ENCODE assay signal across 1 cellular context in the genomic region with DNA sequence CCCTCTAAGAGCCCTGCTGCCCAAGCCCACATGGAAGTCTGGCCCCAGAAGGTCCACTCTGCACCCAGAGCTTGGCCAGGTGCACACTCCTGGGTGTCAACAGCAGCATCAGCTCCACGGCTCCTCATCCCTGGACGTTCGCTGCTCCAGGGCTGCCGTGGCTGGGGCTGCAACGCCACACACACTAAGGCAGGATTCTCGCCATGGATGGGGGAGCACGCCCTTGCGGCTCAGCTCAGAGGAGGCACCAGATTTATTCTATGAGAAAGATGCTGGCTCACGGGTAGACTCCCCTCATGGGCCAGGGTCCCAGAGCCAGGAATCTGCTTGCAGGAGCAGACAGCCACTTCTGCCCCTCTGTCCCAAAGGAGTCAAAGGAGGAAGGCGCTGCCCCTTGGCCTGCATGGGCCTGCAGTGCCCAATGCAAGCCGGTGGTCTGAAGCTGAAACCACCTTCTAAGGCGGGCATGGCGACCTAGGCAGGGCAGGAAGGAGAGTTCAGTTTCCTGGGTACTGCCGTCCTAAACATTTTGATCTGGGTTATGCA.
TF ChIP-seq lines count a peak whose summit lies in the region.

No MANE protein-coding gene starts in this region.

TF ChIP-seq in H1, 55 proteins besides CTCF, POLR2A, EP300 and RAD21 (continued from another document):
- TF ChIP-seq, protein P1, sequence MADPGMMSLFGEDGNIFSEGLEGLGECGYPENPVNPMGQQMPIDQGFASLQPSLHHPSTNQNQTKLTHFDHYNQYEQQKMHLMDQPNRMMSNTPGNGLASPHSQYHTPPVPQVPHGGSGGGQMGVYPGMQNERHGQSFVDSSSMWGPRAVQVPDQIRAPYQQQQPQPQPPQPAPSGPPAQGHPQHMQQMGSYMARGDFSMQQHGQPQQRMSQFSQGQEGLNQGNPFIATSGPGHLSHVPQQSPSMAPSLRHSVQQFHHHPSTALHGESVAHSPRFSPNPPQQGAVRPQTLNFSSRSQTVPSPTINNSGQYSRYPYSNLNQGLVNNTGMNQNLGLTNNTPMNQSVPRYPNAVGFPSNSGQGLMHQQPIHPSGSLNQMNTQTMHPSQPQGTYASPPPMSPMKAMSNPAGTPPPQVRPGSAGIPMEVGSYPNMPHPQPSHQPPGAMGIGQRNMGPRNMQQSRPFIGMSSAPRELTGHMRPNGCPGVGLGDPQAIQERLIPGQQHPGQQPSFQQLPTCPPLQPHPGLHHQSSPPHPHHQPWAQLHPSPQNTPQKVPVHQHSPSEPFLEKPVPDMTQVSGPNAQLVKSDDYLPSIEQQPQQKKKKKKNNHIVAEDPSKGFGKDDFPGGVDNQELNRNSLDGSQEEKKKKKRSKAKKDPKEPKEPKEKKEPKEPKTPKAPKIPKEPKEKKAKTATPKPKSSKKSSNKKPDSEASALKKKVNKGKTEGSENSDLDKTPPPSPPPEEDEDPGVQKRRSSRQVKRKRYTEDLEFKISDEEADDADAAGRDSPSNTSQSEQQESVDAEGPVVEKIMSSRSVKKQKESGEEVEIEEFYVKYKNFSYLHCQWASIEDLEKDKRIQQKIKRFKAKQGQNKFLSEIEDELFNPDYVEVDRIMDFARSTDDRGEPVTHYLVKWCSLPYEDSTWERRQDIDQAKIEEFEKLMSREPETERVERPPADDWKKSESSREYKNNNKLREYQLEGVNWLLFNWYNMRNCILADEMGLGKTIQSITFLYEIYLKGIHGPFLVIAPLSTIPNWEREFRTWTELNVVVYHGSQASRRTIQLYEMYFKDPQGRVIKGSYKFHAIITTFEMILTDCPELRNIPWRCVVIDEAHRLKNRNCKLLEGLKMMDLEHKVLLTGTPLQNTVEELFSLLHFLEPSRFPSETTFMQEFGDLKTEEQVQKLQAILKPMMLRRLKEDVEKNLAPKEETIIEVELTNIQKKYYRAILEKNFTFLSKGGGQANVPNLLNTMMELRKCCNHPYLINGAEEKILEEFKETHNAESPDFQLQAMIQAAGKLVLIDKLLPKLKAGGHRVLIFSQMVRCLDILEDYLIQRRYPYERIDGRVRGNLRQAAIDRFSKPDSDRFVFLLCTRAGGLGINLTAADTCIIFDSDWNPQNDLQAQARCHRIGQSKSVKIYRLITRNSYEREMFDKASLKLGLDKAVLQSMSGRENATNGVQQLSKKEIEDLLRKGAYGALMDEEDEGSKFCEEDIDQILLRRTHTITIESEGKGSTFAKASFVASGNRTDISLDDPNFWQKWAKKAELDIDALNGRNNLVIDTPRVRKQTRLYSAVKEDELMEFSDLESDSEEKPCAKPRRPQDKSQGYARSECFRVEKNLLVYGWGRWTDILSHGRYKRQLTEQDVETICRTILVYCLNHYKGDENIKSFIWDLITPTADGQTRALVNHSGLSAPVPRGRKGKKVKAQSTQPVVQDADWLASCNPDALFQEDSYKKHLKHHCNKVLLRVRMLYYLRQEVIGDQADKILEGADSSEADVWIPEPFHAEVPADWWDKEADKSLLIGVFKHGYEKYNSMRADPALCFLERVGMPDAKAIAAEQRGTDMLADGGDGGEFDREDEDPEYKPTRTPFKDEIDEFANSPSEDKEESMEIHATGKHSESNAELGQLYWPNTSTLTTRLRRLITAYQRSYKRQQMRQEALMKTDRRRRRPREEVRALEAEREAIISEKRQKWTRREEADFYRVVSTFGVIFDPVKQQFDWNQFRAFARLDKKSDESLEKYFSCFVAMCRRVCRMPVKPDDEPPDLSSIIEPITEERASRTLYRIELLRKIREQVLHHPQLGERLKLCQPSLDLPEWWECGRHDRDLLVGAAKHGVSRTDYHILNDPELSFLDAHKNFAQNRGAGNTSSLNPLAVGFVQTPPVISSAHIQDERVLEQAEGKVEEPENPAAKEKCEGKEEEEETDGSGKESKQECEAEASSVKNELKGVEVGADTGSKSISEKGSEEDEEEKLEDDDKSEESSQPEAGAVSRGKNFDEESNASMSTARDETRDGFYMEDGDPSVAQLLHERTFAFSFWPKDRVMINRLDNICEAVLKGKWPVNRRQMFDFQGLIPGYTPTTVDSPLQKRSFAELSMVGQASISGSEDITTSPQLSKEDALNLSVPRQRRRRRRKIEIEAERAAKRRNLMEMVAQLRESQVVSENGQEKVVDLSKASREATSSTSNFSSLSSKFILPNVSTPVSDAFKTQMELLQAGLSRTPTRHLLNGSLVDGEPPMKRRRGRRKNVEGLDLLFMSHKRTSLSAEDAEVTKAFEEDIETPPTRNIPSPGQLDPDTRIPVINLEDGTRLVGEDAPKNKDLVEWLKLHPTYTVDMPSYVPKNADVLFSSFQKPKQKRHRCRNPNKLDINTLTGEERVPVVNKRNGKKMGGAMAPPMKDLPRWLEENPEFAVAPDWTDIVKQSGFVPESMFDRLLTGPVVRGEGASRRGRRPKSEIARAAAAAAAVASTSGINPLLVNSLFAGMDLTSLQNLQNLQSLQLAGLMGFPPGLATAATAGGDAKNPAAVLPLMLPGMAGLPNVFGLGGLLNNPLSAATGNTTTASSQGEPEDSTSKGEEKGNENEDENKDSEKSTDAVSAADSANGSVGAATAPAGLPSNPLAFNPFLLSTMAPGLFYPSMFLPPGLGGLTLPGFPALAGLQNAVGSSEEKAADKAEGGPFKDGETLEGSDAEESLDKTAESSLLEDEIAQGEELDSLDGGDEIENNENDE (IDR thresholded peaks at IDR 0.05; ENCODE audit: insufficient replicate concordance, low read length), result no peak
- TF ChIP-seq JUND (IDR thresholded peaks at IDR 0.05; ENCODE audit: low read length) (no peak), TAF7 (optimal IDR thresholded peaks at IDR 0.05; ENCODE audit: borderline replicate concordance, low read depth, low read length) (no peak), SP1 (IDR thresholded peaks at IDR 0.05; ENCODE audit: low read depth, low read length) (no peak), HDAC6 (IDR thresholded peaks at IDR 0.05; ENCODE audit: low read depth, low read length) (no peak), EZH2 (IDR thresholded peaks at IDR 0.05; ENCODE audit: low read depth, low read length, severe bottlenecking) (no peak), BRCA1 (IDR thresholded peaks at IDR 0.05; ENCODE audit: low read depth, low read length) (no peak), CEBPB (IDR thresholded peaks at IDR 0.05; ENCODE audit: low read depth, low read length) (no peak), RXRA (IDR thresholded peaks at IDR 0.05; ENCODE audit: insufficient read depth, low read depth, low read length) (no peak), CREB1 (IDR thresholded peaks at IDR 0.05) (no peak), CHD1 (IDR thresholded peaks at IDR 0.05; ENCODE audit: low read depth, low read length) (no peak)
